15 cellular contexts compared by ENCODE assay signal in genomic region chr6:81818778-81819491, GRCh38.
DNase-seq lines count a peak whose midpoint lies in the region; ATAC-seq lines count a peak whose summit lies in the region.
"Had no signal": no experiment of that assay in that cellular context is flagged by ENCODE, and none has a peak within 500 bp of the region (broad histone marks: within the 10 kb centered on the region; RNA-seq: fewer than 3 reads in every experiment).

No MANE protein-coding gene starts in this region.

- peaks cover 0 to 7% of the 10 kb centered on the region in 2 donors for H3K27me3 Mint-ChIP-seq in stimulated activated naive B cell treated with anti-CD40 and anti-IgM and Interleukin-4, amounts not matched to agents 10 μg/mL and 1 μg/mL and 100 μg/mL, for 72 hours

- no peaks in the 10 kb centered on the region for H3K36me3 Mint-ChIP-seq in stimulated activated naive B cell treated with anti-CD40 and anti-IgM and Interleukin-4, amounts not matched to agents 10 μg/mL and 1 μg/mL and 100 μg/mL, for 72 hours

- peak overlapping the region in 1 of 2 donors; percentile 3 for H3K4me3 Mint-ChIP-seq in stimulated activated naive B cell treated with anti-CD40 and anti-IgM and Interleukin-4, amounts not matched to agents 10 μg/mL and 1 μg/mL and 100 μg/mL, for 72 hours
- H3K4me3 Mint-ChIP-seq: nephron had no signal

- DNase-seq in Right ventricle myocardium superior = no peak
- DNase-seq in cardiac septum (ENCODE audit: low spot score) = no peak
- peak; percentile 19 for DNase-seq in amniotic epithelial cell (ENCODE audit: low read depth)
- no peak for DNase-seq in stimulated activated naive B cell treated with anti-CD40 and anti-IgM and Interleukin-4, amounts not matched to agents 10 μg/mL and 1 μg/mL and 100 μg/mL, for 72 hours
- no peak for DNase-seq in stimulated activated CD4-positive, alpha-beta T cell treated with anti-CD3 and anti-CD28 coated beads, Interleukin-4, amount 100 ng/mL, for 4 hours
- no peak for DNase-seq in H4 (ENCODE audit: low spot score)
- DNase-seq in NCI-H2196 treated with DMSO at 0.1 percent for 48 hours (lab: John Stamatoyannopoulos, UW; ENCODE audit: unreplicated experiment) = no peak
- DNase-seq: activated T-cell treated with anti-CD3 and anti-CD28 coated beads, Interleukin-2, amount 50 U/mL, for 48 hours; NCI-H187 treated with DMSO at 0.1 percent for 48 hours; RPMI8226; stimulated activated naive CD4-positive, alpha-beta T cell treated with Interleukin-2 at 50 U/mL for 16 hours had no signal

- peaks cover 28 to 50% of the 10 kb centered on the region in 2 donors for H3K4me1 Mint-ChIP-seq in stimulated activated naive B cell treated with anti-CD40 and anti-IgM and Interleukin-4, amounts not matched to agents 10 μg/mL and 1 μg/mL and 100 μg/mL, for 72 hours

- peak overlapping the region; percentile 0 for H3K27ac Mint-ChIP-seq in stimulated activated naive B cell treated with anti-CD40 and anti-IgM and Interleukin-4, amounts not matched to agents 10 μg/mL and 1 μg/mL and 100 μg/mL, for 72 hours

- intact Hi-C loops in Right ventricle myocardium superior (cut with DNase I) = no loop called here
- intact Hi-C loops in cardiac septum (cut with DNase I) = no loop called here

- ATAC-seq in Right ventricle myocardium superior (ENCODE audit: poor library complexity) = peak; percentile 20
- ATAC-seq in HG03139 (IDR thresholded peaks at IDR 0.05; ENCODE audit: unreplicated experiment) = peak; percentile 57
- peak; percentile 81 to 82 for ATAC-seq in stimulated activated naive B cell treated with anti-CD40 and anti-IgM and Interleukin-4, amounts not matched to agents 10 μg/mL and 1 μg/mL and 100 μg/mL, for 72 hours (replicated peaks)
- ATAC-seq: A549, esophagus mucosa had no signal

- no peaks in the 10 kb centered on the region for H3K9me3 Mint-ChIP-seq in stimulated activated naive B cell treated with anti-CD40 and anti-IgM and Interleukin-4, amounts not matched to agents 10 μg/mL and 1 μg/mL and 100 μg/mL, for 72 hours
- H3K9me3 Mint-ChIP-seq: nephron had no signal

Comparison
In these comparisons a context has a peak if more than half of its experiments do, and no peak if none do; other contexts are left out.
1. ATAC-seq: peak in every context shown above with its lines; median percentile 82 in stimulated activated naive B cell treated with anti-CD40 and anti-IgM and Interleukin-4, amounts not matched to agents 10 μg/mL and 1 μg/mL and 100 μg/mL, for 72 hours; 57 in HG03139; 20 in Right ventricle myocardium superior.